Comparison of ENCODE assay signal across 8 cellular contexts in the genomic region with DNA sequence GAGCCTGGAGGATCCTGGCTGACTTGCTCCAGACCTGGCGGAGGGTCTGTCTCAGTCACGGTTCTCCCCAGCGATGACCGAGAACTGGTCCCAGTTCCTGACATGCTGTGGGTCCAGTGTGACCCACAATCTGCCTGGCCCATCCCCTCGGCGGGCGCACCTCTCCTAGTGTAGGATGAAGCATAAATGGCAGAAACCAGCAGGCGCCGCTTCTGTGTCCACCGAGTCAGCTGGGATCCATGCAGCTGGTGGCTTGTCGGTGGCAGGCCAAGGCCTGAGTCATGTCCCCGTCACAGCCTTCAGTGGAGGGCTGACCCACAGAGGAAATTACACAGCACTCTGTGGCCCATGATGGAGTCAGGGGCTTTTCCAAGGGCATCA. TPM values are rescaled to one million over a fixed set of nuclear protein-coding genes. Genes with fewer than 3 reads are reported as not detected.
DNase-seq lines count a peak whose midpoint lies in the region; ATAC-seq and TF ChIP-seq lines count a peak whose summit lies in the region.

No MANE protein-coding gene starts in this region.

- no peaks in the 10 kb centered on the region for H4K20me1 ChIP-seq in GM23248 (ENCODE audit: insufficient read depth)

- H3K4me1 Mint-ChIP-seq in activated CD4-positive, alpha-beta memory T cell treated with anti-CD3 and anti-CD28 coated beads, Interleukin-2, amount 10 ng/mL, durations not matched to agents 7 days and 5 days, result peaks cover 33% of the 10 kb centered on the region

- H3K4me1 ChIP-seq in GM23248 (ENCODE audit: insufficient read depth) (peaks cover 33% of the 10 kb centered on the region), heart right ventricle (peaks cover 4 to 77% (median 33%) of the 10 kb centered on the region in 9 donors)

- no peaks in the 10 kb centered on the region for H3K36me3 Mint-ChIP-seq in activated CD4-positive, alpha-beta memory T cell treated with anti-CD3 and anti-CD28 coated beads, Interleukin-2, amount 10 ng/mL, durations not matched to agents 7 days and 5 days (ENCODE audit: low read depth)

- H3K36me3 ChIP-seq in GM23248 (ENCODE audit: low read depth) (no peaks in the 10 kb centered on the region), heart right ventricle (no peaks in the 10 kb centered on the region)

- no peaks in the 10 kb centered on the region for H3K79me2 ChIP-seq in GM23248 (ENCODE audit: insufficient read depth)

- peaks cover 27% of the 10 kb centered on the region for H3F3A ChIP-seq in GM23248 (ENCODE audit: insufficient read depth)

- H3K9me3 ChIP-seq in GM23248 (ENCODE audit: low read depth), result no peaks in the 10 kb centered on the region
- peaks cover 0 to 8% (median 0%) of the 10 kb centered on the region in 11 donors for H3K9me3 ChIP-seq in heart right ventricle

- H3K9ac ChIP-seq in GM23248, result peak overlapping the region; percentile 69

- DNase-seq in GM23248 (peak; percentile 87), heart right ventricle (no peak), iPS-NIHi11 (ENCODE audit: low spot score) (no peak), SW 1271 (lab: John Stamatoyannopoulos, UW) (no peak), NCI-H510A (lab: John Stamatoyannopoulos, UW) (no peak)
- peak; percentile 36 for DNase-seq in activated CD4-positive, alpha-beta memory T cell treated with anti-CD3 and anti-CD28 coated beads, Interleukin-2, amount 10 ng/mL, durations not matched to agents 7 days and 5 days
- peak; percentile 21 to 37 for DNase-seq in stimulated activated CD4-positive, alpha-beta T cell treated with anti-CD3 and anti-CD28 coated beads, Interleukin-2, amount 100 ng/mL, for 48 hours

- H2AFZ ChIP-seq in GM23248, result peak overlapping the region; percentile 73

- WGBS in GM23248 (ENCODE audit: low coverage in 1 of 2, low lambda C conversion rate in 2 of 2, missing lambda C conversion rate in 2 of 2), 2 experiments, result 29 to 35% methylated on average over 10 to 12 of the region's 12 CpGs
- 88% methylated on average over 12 of the region's 12 CpGs for WGBS in heart right ventricle, 2 donors

- H3K9me3 Mint-ChIP-seq in activated CD4-positive, alpha-beta memory T cell treated with anti-CD3 and anti-CD28 coated beads, Interleukin-2, amount 10 ng/mL, durations not matched to agents 7 days and 5 days, result peaks cover 6% of the 10 kb centered on the region

- peak overlapping the region; percentile 23 for H3K4me2 ChIP-seq in GM23248 (ENCODE audit: unreplicated experiment)

- H3K27ac ChIP-seq in GM23248, result peak overlapping the region; percentile 91
- H3K27ac ChIP-seq in heart right ventricle, result peak overlapping the region in 7 of 10 donors; percentile 25 to 87 (median 64)

- H3K27me3 ChIP-seq in GM23248 (replicated peaks; ENCODE audit: insufficient read depth), result no peaks in the 10 kb centered on the region
- H3K27me3 ChIP-seq in heart right ventricle, result no peaks in the 10 kb centered on the region

- H3K4me3 Mint-ChIP-seq in activated CD4-positive, alpha-beta memory T cell treated with anti-CD3 and anti-CD28 coated beads, Interleukin-2, amount 10 ng/mL, durations not matched to agents 7 days and 5 days, result no peak overlapping the region

- ATAC-seq in heart right ventricle (peak in 4 of 8 donors; percentile 33 to 52 (median 40)), HG02840 (IDR thresholded peaks at IDR 0.05; ENCODE audit: low FRiP score, unreplicated experiment) (no peak)

- H3K9me2 ChIP-seq in GM23248 (ENCODE audit: insufficient read depth), result no peaks in the 10 kb centered on the region

- in situ Hi-C loops in GM23248 (cut with MboI), result no loop called here

- no peaks in the 10 kb centered on the region for H3K27me3 Mint-ChIP-seq in activated CD4-positive, alpha-beta memory T cell treated with anti-CD3 and anti-CD28 coated beads, Interleukin-2, amount 10 ng/mL, durations not matched to agents 7 days and 5 days

- POLR2A ChIA-PET in activated CD4-positive, alpha-beta memory T cell treated with anti-CD3 and anti-CD28 coated beads, Interleukin-2, amount 10 ng/mL, durations not matched to agents 7 days and 5 days (lab: Charles Lee), result interaction anchor here (1.2 to 2.6 kb wide), 9 partner anchors 8 to 80 kb away, joined by 4 to 26 read pairs (median 7); a partner anchor contains a TSS

- peak overlapping the region; percentile 66 for H3K27ac Mint-ChIP-seq in activated CD4-positive, alpha-beta memory T cell treated with anti-CD3 and anti-CD28 coated beads, Interleukin-2, amount 10 ng/mL, durations not matched to agents 7 days and 5 days

- H3K4me3 ChIP-seq in GM23248, result no peak overlapping the region
- H3K4me3 ChIP-seq in heart right ventricle, result no peak overlapping the region

- intact Hi-C loops in heart right ventricle (cut with DNase I), result no loop called here

- TF ChIP-seq CTCF in heart right ventricle (IDR thresholded peaks at IDR 0.05), result no peak

- CTCF ChIA-PET in activated CD4-positive, alpha-beta memory T cell treated with anti-CD3 and anti-CD28 coated beads, Interleukin-2, amount 10 ng/mL, durations not matched to agents 7 days and 5 days (lab: Charles Lee), result interaction anchor here (1.2 to 1.7 kb wide), 4 partner anchors 33 to 74 kb away, joined by 3 to 11 read pairs (median 4); a partner anchor contains a TSS

RNA-seq across cellular contexts. Expression of a gene that starts 38.5 kb away (rescaled TPM):
- total RNA-seq in GM23248 (2014; rRNA removed; shearing (Covaris generic)), result 46.5 and 60.4 TPM in 2 replicates
- polyA plus RNA-seq in GM23248 (2016; fragmentation: Nextera tagmentation; extraction: Ambion mirVana) (39.8 and 40.2 TPM in 2 replicates), heart right ventricle (10 to 100 TPM; 73.7 to 88.4 TPM)
- 100 to 1,000 TPM; 102 to 109 TPM for total RNA-seq in activated CD4-positive, alpha-beta memory T cell treated with anti-CD3 and anti-CD28 coated beads, Interleukin-2, amount 10 ng/mL, durations not matched to agents 7 days and 5 days
- total RNA-seq in heart right ventricle, result 10 to 100 TPM; 41.0 to 98.5 (median 58.7) TPM

Comparison
In these comparisons a context has a peak if more than half of its experiments do, and no peak if none do; other contexts are left out.
1. DNase-seq: peak in GM23248 (single experiment), activated CD4-positive, alpha-beta memory T cell treated with anti-CD3 and anti-CD28 coated beads, Interleukin-2, amount 10 ng/mL, durations not matched to agents 7 days and 5 days (single experiment) and stimulated activated CD4-positive, alpha-beta T cell treated with anti-CD3 and anti-CD28 coated beads, Interleukin-2, amount 100 ng/mL, for 48 hours (2 of 2); none in heart right ventricle (0 of 2), iPS-NIHi11 (single experiment), SW 1271 (0 of 2) and NCI-H510A (single experiment).